ENCODE assay signal across 2 cellular contexts in genomic region chr1:40265919-40266318, GRCh38.
A peak's percentile ranks its signal among the peaks of the same experiment; 100 is the strongest.
TF ChIP-seq lines count a peak whose summit lies in the region.

No MANE protein-coding gene starts in this region.

TF ChIP-seq in HEK293, 187 proteins besides CTCF, POLR2A, EP300 and RAD21:
- TF ChIP-seq ZNF530 (tag by site-specific recombination; IDR thresholded peaks at IDR 0.05; ENCODE audit: low read depth) (no peak), ZNF112 (tag by site-specific recombination; IDR thresholded peaks at IDR 0.05) (no peak), ZSCAN23 (tag by site-specific recombination; IDR thresholded peaks at IDR 0.05) (no peak), ATF2 (tag by site-specific recombination; IDR thresholded peaks at IDR 0.05; ENCODE audit: low read depth) (peak; percentile 54; the same call in 1 of the 2 replicates)

TF ChIP-seq in K562, 482 proteins besides CTCF, POLR2A, EP300 and RAD21:
- TF ChIP-seq RBFOX2 (IDR thresholded peaks at IDR 0.05; ENCODE audit: low read depth, low read length), result 0 out of 2 replicates have a peak, but pooled peaks have one; percentile 17
- no peak for TF ChIP-seq CBX5 (IDR thresholded peaks at IDR 0.05; ENCODE audit: borderline replicate concordance, low read depth)
